In the genomic region with DNA sequence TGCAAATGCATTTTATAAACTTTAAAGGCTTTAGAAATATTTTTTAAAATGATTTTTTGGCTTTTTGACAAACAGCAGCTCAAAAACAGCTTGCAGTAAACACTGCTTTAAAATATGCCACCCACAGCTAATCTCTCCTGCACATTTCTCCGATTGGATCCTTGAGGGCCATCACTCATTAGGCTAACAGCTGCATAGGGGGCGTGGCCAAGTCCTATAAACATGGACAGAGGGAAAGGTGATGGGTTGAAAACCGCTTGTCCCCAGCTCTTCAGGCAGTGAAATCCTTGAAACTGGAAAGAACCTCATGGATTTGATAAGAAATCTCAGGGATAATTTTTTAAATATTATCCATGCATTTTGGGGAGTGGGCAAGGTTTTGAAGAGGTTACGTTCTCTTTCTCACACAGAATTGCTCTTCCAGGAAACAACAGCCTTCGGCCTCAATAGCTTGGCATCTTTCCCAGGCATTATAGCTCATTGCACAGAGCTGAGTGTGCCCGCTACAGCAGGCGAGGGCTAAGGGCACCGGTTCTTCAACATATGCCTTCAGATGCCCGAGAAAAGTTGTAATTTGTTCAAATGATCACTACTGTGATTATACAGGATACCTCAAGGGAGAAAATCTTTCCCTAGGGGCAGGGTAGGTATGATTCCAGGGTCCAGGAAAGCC, we compare ENCODE assay signal across 16 cellular contexts. TPM values are rescaled to one million over a fixed set of nuclear protein-coding genes. Genes with fewer than 3 reads are reported as not detected.
DNase-seq lines count a peak whose midpoint lies in the region; ATAC-seq and TF ChIP-seq lines count a peak whose summit lies in the region.
"Had no signal": no experiment of that assay in that cellular context is flagged by ENCODE, and none has a peak within 500 bp of the region (broad histone marks: within the 10 kb centered on the region; RNA-seq: fewer than 3 reads in every experiment).

No MANE protein-coding gene starts in this region.

- H3K36me3 ChIP-seq in Peyer's patch = no peaks in the 10 kb centered on the region
- no peaks in the 10 kb centered on the region for H3K36me3 ChIP-seq in left lung
- H3K36me3 ChIP-seq in MG63 = no peaks in the 10 kb centered on the region
- H3K36me3 ChIP-seq: BLaER1 had no signal

- H3K27me3 ChIP-seq in Peyer's patch (no peaks in the 10 kb centered on the region), left lung (no peaks in the 10 kb centered on the region), MG63 (no peaks in the 10 kb centered on the region)
- H3K27me3 ChIP-seq: BLaER1 had no signal

- peak; percentile 65 for ATAC-seq in left lung
- ATAC-seq in HG02623 (IDR thresholded peaks at IDR 0.05; ENCODE audit: unreplicated experiment) = no peak
- ATAC-seq in GM18868 (IDR thresholded peaks at IDR 0.05; ENCODE audit: unreplicated experiment) = no peak
- ATAC-seq: activated T-cell treated with anti-CD3 and anti-CD28 coated beads, Interleukin-2, amount 50 U/mL, for 4 hours; effector memory CD8-positive, alpha-beta T cell; natural killer cell had no signal

- peak overlapping the region in 3 of 4 donors; percentile 5 to 83 (median 82) for H3K27ac ChIP-seq in Peyer's patch
- no peak overlapping the region for H3K27ac ChIP-seq in left lung
- no peak overlapping the region for H3K27ac ChIP-seq in substantia nigra (ENCODE audit: low read depth, low read length, poor library complexity, severe bottlenecking)
- H3K27ac ChIP-seq: BLaER1 had no signal

- intact Hi-C loops in left lung (cut with DNase I) = no loop called here

- no peak for TF ChIP-seq POLR2A in Peyer's patch (IDR thresholded peaks at IDR 0.05)

- peak; percentile 67 for DNase-seq in DMS53 (lab: John Stamatoyannopoulos, UW)
- DNase-seq in NCI-H1092 (lab: John Stamatoyannopoulos, UW) = peak; percentile 52
- peak in 2 of 3 donors; percentile 72 to 82 for DNase-seq in Peyer's patch
- no peak for DNase-seq in left lung
- DNase-seq in MG63 = no peak
- no peak for DNase-seq in substantia nigra (lab: John Stamatoyannopoulos, UW)
- DNase-seq: activated CD4-positive, CD25-positive, alpha-beta regulatory T cell treated with anti-CD3 and anti-CD28 coated beads, Interleukin-2, amount 50 U/mL, for 72 hours; activated T-cell treated with anti-CD3 and anti-CD28 coated beads, Interleukin-2, amount 50 U/mL, for 4 hours; effector memory CD8-positive, alpha-beta T cell; glutamatergic neuron; kidney glomerular epithelial cell; natural killer cell; NK-92 treated with Interleukin-12 subunit alpha and Interleukin-12 subunit beta, amount 100 ng/mL, for 24 hours had no signal

- no peaks in the 10 kb centered on the region for H3K9me3 ChIP-seq in Peyer's patch
- H3K9me3 ChIP-seq in left lung = no peaks in the 10 kb centered on the region
- H3K9me3 ChIP-seq in MG63 = no peaks in the 10 kb centered on the region

- H3K4me3 ChIP-seq in Peyer's patch (peak overlapping the region in 2 of 4 donors; percentile 42 to 49), left lung (no peak overlapping the region), MG63 (no peak overlapping the region)
- H3K4me3 ChIP-seq: BLaER1 had no signal

- peaks cover 0 to 39% (median 0%) of the 10 kb centered on the region in 4 donors for H3K4me1 ChIP-seq in Peyer's patch
- peaks cover 0 to 11% of the 10 kb centered on the region in 2 donors for H3K4me1 ChIP-seq in left lung

- no peak for TF ChIP-seq CTCF in Peyer's patch (IDR thresholded peaks at IDR 0.05)
- no peak for TF ChIP-seq CTCF in left lung (IDR thresholded peaks at IDR 0.05)

RNA-seq across cellular contexts. Expression of gene PLEKHS1, which starts 1.7 kb away (rescaled TPM):
- 100 to 1,000 TPM in 1 of 4 donors, 10 to 100 TPM in 3; 20.6 to 129 (median 50.4) TPM for total RNA-seq in Peyer's patch
- total RNA-seq in left lung = 1 to 10 TPM in 1 of 2 donors, not detected in 1; 4.7 TPM
- not detected in 2 replicates for total RNA-seq in MG63 (2014; rRNA removed; shearing (Covaris generic); ENCODE audit: low replicate concordance)
- total RNA-seq: activated T-cell treated with anti-CD3 and anti-CD28 coated beads, Interleukin-2, amount 50 U/mL, for 4 hours had no signal

Comparison
In these comparisons a context has a peak if more than half of its experiments do, and no peak if none do; other contexts are left out.
1. DNase-seq: peak in DMS53 (single experiment), NCI-H1092 (single experiment) and Peyer's patch (2 of 3); none in left lung (0 of 2), MG63 (single experiment) and substantia nigra (0 of 49).
2. H3K27ac ChIP-seq: peak in Peyer's patch (3 of 4); none in left lung (0 of 2) and substantia nigra (single experiment).